ENCODE assay signal across 1 cellular context in genomic region chr13:37618554-37618953, GRCh38.
TF ChIP-seq lines count a peak whose summit lies in the region.

No MANE protein-coding gene starts in this region.

TF ChIP-seq in SK-N-SH, 30 proteins besides CTCF, POLR2A, EP300 and RAD21 (continued from another document):
- TF ChIP-seq JUND (IDR thresholded peaks at IDR 0.05) (peak; percentile 66), IRF3 (IDR thresholded peaks at IDR 0.05; ENCODE audit: low read depth, low read length) (no peak), NRF1 (IDR thresholded peaks at IDR 0.05; ENCODE audit: low read depth, low read length) (no peak), EZH2phosphoT487 (IDR thresholded peaks at IDR 0.05; ENCODE audit: borderline replicate concordance, low read depth) (no peak), MXI1 (IDR thresholded peaks at IDR 0.05; ENCODE audit: low read depth, low read length) (no peak), POLR2AphosphoS5 (IDR thresholded peaks at IDR 0.05; ENCODE audit: low read depth, low read length) (no peak), USF2 (IDR thresholded peaks at IDR 0.05; ENCODE audit: borderline replicate concordance, low read depth, low read length) (no peak), TCF12 (IDR thresholded peaks at IDR 0.05) (peak; percentile 76), CHD2 (IDR thresholded peaks at IDR 0.05; ENCODE audit: low read length, partially characterized antibody) (no peak), PBX3 (IDR thresholded peaks at IDR 0.05) (peak; percentile 53), GABPA (IDR thresholded peaks at IDR 0.05; ENCODE audit: low read depth) (no peak)
